In the genomic region with DNA sequence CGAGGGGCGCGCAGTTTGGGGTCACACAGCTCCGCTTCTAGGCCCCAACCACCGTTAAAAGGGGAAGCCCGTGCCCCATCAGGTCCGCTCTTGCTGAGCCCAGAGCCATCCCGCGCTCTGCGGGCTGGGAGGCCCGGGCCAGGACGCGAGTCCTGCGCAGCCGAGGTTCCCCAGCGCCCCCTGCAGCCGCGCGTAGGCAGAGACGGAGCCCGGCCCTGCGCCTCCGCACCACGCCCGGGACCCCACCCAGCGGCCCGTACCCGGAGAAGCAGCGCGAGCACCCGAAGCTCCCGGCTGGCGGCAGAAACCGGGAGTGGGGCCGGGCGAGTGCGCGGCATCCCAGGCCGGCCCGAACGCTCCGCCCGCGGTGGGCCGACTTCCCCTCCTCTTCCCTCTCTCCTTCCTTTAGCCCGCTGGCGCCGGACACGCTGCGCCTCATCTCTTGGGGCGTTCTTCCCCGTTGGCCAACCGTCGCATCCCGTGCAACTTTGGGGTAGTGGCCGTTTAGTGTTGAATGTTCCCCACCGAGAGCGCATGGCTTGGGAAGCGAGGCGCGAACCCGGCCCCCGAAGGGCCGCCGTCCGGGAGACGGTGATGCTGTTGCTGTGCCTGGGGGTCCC, we compare ENCODE assay signal across 8 cellular contexts. TPM values are rescaled to one million over a fixed set of nuclear protein-coding genes. Genes with fewer than 3 reads are reported as not detected.
A peak's percentile ranks its signal among the peaks of the same experiment; 100 is the strongest.
DNase-seq lines count a peak whose midpoint lies in the region; ATAC-seq and TF ChIP-seq lines count a peak whose summit lies in the region.

Gene ITGA4, plus strand, starts transcription at position 266 of the 620 bp plus-strand sequence. Its CDS starts 269 bp downstream, at position 535.

- H3K27ac ChIP-seq in PC-3 (ENCODE audit: low read length) = no peak within 1 kb of the TSS
- no peak within 1 kb of the TSS for H3K27ac ChIP-seq in foreskin keratinocyte
- H3K27ac ChIP-seq in thyroid gland = peak within 1 kb of the TSS in 2 of 3 donors; percentile 30 to 58

- no peak for DNase-seq in BJ (ENCODE audit: low read depth)
- peak; percentile 69 for DNase-seq in PC-3
- DNase-seq in activated T-helper 1 cell treated with anti-CD3 and anti-CD28 coated beads, Interleukin-2, amount 50 U/mL, for 16 hours (ENCODE audit: low read depth in 1 of 2, low spot score in 1 of 2) = peak; percentile 77 to 82
- DNase-seq in foreskin keratinocyte = peak in 1 of 2 donors; percentile 47
- peak; percentile 94 for DNase-seq in osteocyte (ENCODE audit: extremely low spot score, unreplicated experiment)
- peak; percentile 11 to 22 for DNase-seq in thyroid gland

- intact Hi-C loops in PC-3 (cut with micrococcal nuclease) = loop anchor here (2.0 kb wide), 1 partner anchor 352 kb away; no protein-coding TSS in a partner anchor
- intact Hi-C loops in thyroid gland (cut with DNase I) = no loop called here

- H3K27ac Mint-ChIP-seq in osteocyte (ENCODE audit: unreplicated experiment) = peak within 1 kb of the TSS; percentile 25

- WGBS in thyroid gland, 2 donors = 0 to 1% methylated on average over 19 to 25 of the region's 67 CpGs

- CTCF ChIA-PET in BJ (lab: Yijun Ruan, JAX) = interaction anchor here (0.6 to 4.1 kb wide), 23 partner anchors 9 to 379 kb away, joined by 3 to 40 read pairs (median 4); no protein-coding TSS in a partner anchor
- CTCF ChIA-PET in PC-3 (lab: Charles Lee) = interaction anchor here (0.7 kb wide), 1 partner anchor 89 kb away, joined by 3 read pairs; no protein-coding TSS in a partner anchor

- TF ChIP-seq POLR2A in thyroid gland (IDR thresholded peaks at IDR 0.05) = no peak

- TF ChIP-seq CTCF in BJ (IDR thresholded peaks at IDR 0.05; ENCODE audit: insufficient read depth, low read depth, low read length) (peak; percentile 72), PC-3 (conservative IDR thresholded peaks at IDR 0.05; ENCODE audit: low read depth, low read length) (peak; percentile 74), foreskin keratinocyte (conservative IDR thresholded peaks at IDR 0.05) (peak; percentile 82), osteocyte (IDR thresholded peaks at IDR 0.05) (peak; percentile 94), thyroid gland (IDR thresholded peaks at IDR 0.05) (peak in 3 of 6 experiments; percentile 17 to 43 (median 22))

- no peaks in the 10 kb centered on the region for H3K36me3 Mint-ChIP-seq in osteocyte (ENCODE audit: unreplicated experiment)

- POLR2A ChIA-PET in BJ (lab: Charles Lee) (no interaction called here), PC-3 (lab: Charles Lee; ENCODE audit: unreplicated experiment) (interaction anchor here (0.6 kb wide), 1 partner anchor 387 kb away, joined by 5 read pairs; no protein-coding TSS in a partner anchor)

- H3F3A ChIP-seq in PC-3 (ENCODE audit: low read length, unreplicated experiment) = no peaks in the 10 kb centered on the region

- no peaks in the 10 kb centered on the region for H3K9me3 Mint-ChIP-seq in osteocyte (ENCODE audit: unreplicated experiment)

- BruUV-seq in PC-3 (replicated peaks; lab: Mats Ljungman, UMichigan) = no TSS peak

- peak within 1 kb of the TSS; percentile 7; the same call in 1 of the 2 replicates for H3K9ac ChIP-seq in PC-3 (ENCODE audit: low read length)

- no peaks in the 10 kb centered on the region for H3K79me2 ChIP-seq in PC-3 (ENCODE audit: low read length)

- H2AFZ ChIP-seq in PC-3 (ENCODE audit: low read length) = peak within 1 kb of the TSS; percentile 91

- peaks cover 4% of the 10 kb centered on the region for H3K27me3 Mint-ChIP-seq in osteocyte (ENCODE audit: unreplicated experiment)

- H3K9me3 ChIP-seq in PC-3 (ENCODE audit: low read length) (no peaks in the 10 kb centered on the region), thyroid gland (no peaks in the 10 kb centered on the region)

- no peaks in the 10 kb centered on the region for H3K9me2 ChIP-seq in PC-3 (replicated peaks; ENCODE audit: low read length)

- H3K4me1 ChIP-seq in PC-3 (ENCODE audit: insufficient read depth, low read length) = no peaks in the 10 kb centered on the region
- H3K4me1 ChIP-seq in foreskin keratinocyte = peaks cover 9% of the 10 kb centered on the region
- peaks cover 0 to 12% of the 10 kb centered on the region in 2 donors for H3K4me1 ChIP-seq in thyroid gland

- H3K4me2 ChIP-seq in PC-3 (ENCODE audit: low read length) = peak within 1 kb of the TSS; percentile 89

- ATAC-seq in GM19025 (IDR thresholded peaks at IDR 0.05; ENCODE audit: low read depth, unreplicated experiment) (peak; percentile 78), HG03196 (IDR thresholded peaks at IDR 0.05; ENCODE audit: unreplicated experiment) (peak; percentile 77), PC-3 (peak; percentile 99), foreskin keratinocyte (peak; percentile 93)

- peak within 1 kb of the TSS; percentile 69 for H3K4me3 ChIP-seq in BJ (ENCODE audit: low read depth, low read length)
- H3K4me3 ChIP-seq in PC-3 (ENCODE audit: low read length) = peak within 1 kb of the TSS; percentile 69
- peak within 1 kb of the TSS in 2 of 3 donors; percentile 4 to 34 for H3K4me3 ChIP-seq in thyroid gland (replicated peaks in 1 of 3)

- H3K27me3 ChIP-seq in BJ (ENCODE audit: control insufficient read depth, insufficient read depth, low read length) = no peaks in the 10 kb centered on the region
- H3K27me3 ChIP-seq in PC-3 (ENCODE audit: low read length) = no peaks in the 10 kb centered on the region
- H3K27me3 ChIP-seq in foreskin keratinocyte = peaks cover 33% of the 10 kb centered on the region
- peaks cover 3% of the 10 kb centered on the region for H3K27me3 ChIP-seq in thyroid gland

- H3K36me3 ChIP-seq in BJ (ENCODE audit: control insufficient read depth, insufficient read depth, low read length) = no peaks in the 10 kb centered on the region
- H3K36me3 ChIP-seq in PC-3 (ENCODE audit: low read depth, low read length) = no peaks in the 10 kb centered on the region
- H3K36me3 ChIP-seq in thyroid gland = no peaks in the 10 kb centered on the region

- peak within 1 kb of the TSS; percentile 78 for H3K4me3 Mint-ChIP-seq in osteocyte (ENCODE audit: unreplicated experiment)

- H3K4me1 Mint-ChIP-seq in osteocyte (ENCODE audit: unreplicated experiment) = peaks cover 25% of the 10 kb centered on the region

- no peaks in the 10 kb centered on the region for H4K20me1 ChIP-seq in PC-3 (ENCODE audit: low read length)

RNA-seq across cellular contexts. Expression of gene ITGA4, which starts in this region (rescaled TPM):
- polyA plus RNA-seq in BJ (2011; rRNA removed) (17.6 and 37.3 TPM in 2 replicates), foreskin keratinocyte (0.26 and 0.75 TPM in 2 replicates)
- polyA minus RNA-seq in BJ (2011; rRNA and poly(A)+ RNA removed) = 28.8 and 31.0 TPM in 2 replicates
- total RNA-seq in PC-3 (2014; rRNA removed) (0.81 and 1.0 TPM in 2 replicates), foreskin keratinocyte (2.3 and 11.0 TPM in 2 replicates), osteocyte (5.7 and 6.5 TPM in 2 replicates), thyroid gland (1 to 10 TPM; 2.0 to 7.8 (median 6.0) TPM)

Comparison
In these comparisons a context has a peak if more than half of its experiments do, and no peak if none do; other contexts are left out.
1. RNA of gene ITGA4 (polyA plus RNA-seq): 17.6 to 37.3 TPM in BJ; 0.26 to 0.75 TPM in foreskin keratinocyte; every median in the first group is over 10 times any median in the second.
2. H3K4me3 ChIP-seq: peak in every context shown above with its lines; median percentile 69 in BJ; 69 in PC-3; 19 in thyroid gland.
3. H3K27ac ChIP-seq: peak in thyroid gland (2 of 3); none in PC-3 (single experiment) and foreskin keratinocyte (single experiment).
4. Peak in every context shown above with its lines, with median percentiles within 50 percentile points of each other: ATAC-seq.